In the genomic region with DNA sequence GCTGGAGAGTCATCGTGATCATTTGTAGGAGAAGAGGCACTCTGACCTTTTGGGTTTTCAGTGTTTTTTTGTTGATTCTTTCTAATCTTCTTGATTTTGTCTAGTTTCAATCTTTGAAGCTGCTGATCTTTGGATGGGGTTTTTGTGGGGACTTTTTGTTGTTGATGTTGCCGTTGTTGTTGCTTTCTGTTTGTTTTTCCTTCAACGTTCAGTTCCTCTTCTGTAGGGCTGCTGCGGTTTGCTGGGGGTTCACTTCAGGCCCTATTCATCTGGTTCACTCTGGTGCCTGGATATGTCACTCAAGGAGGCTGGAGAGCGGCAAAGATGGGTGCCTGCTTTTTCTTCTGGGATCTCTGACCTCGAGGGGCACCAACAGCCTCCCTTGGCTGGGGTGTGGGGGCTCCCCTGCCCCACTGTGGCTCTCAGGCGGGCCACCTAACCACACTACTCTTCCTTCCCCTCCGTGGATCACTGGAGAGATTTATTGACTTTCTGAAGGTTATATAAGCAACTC, we compare ENCODE assay signal across 10 cellular contexts. TPM values are rescaled to one million over a fixed set of nuclear protein-coding genes. Genes with fewer than 3 reads are reported as not detected.
DNase-seq lines count a peak whose midpoint lies in the region; ATAC-seq, FAIRE-seq and TF ChIP-seq lines count a peak whose summit lies in the region.
"Had no signal": no experiment of that assay in that cellular context is flagged by ENCODE, and none has a peak within 500 bp of the region (broad histone marks: within the 10 kb centered on the region; RNA-seq: fewer than 3 reads in every experiment).

No MANE protein-coding gene starts in this region.

- H3K36me3 Mint-ChIP-seq in glutamatergic neuron (ENCODE audit: unreplicated experiment), result no peaks in the 10 kb centered on the region

- DNase-seq in K562 (ENCODE audit: extremely low read depth in 1 of 4, low spot score in 3 of 4) (no peak), NCI-H1436 (lab: John Stamatoyannopoulos, UW) (no peak), glutamatergic neuron (no peak)
- DNase-seq in effector CD4-positive, alpha-beta T cell, result no peak
- no peak for DNase-seq in stimulated activated CD8-positive, alpha-beta memory T cell treated with anti-CD3 and anti-CD28 coated beads, Interleukin-4, amount 100 ng/mL, for 48 hours
- DNase-seq: EL had no signal

- CTCF ChIA-PET in K562 (lab: Yijun Ruan, JAX; ENCODE audit: low intra/inter-chr PET ratio), result no interaction called here

- FAIRE-seq in K562 (lab: Jason Lieb, UNC), result no peak

- no peaks in the 10 kb centered on the region for H4K20me1 ChIP-seq in K562 (replicated peaks; ENCODE audit: control insufficient read depth, insufficient read depth, low read length)

- no peak for TF ChIP-seq CTCF in K562 (IDR thresholded peaks at IDR 0.05 in 2 of 3, conservative IDR thresholded peaks at IDR 0.05 in 1 of 3; ENCODE audit: insufficient read depth in 2 of 3, low read depth in 1 of 3, low read length in 3 of 3)
- no peak for TF ChIP-seq CTCF in glutamatergic neuron (IDR thresholded peaks at IDR 0.05; ENCODE audit: partially characterized antibody, unreplicated experiment)

- H3K9ac ChIP-seq in K562 (ENCODE audit: insufficient read depth in 1 of 2, low read depth in 2 of 2, low read length in 2 of 2), result no peak overlapping the region

- no peaks in the 10 kb centered on the region for H3K79me2 ChIP-seq in K562 (ENCODE audit: control insufficient read depth, insufficient read depth, low read length)

- H3K27me3 ChIP-seq in K562 (ENCODE audit: control insufficient read depth in 2 of 2, insufficient read depth in 2 of 2, low read length in 2 of 2), result no peaks in the 10 kb centered on the region

- H3K27ac ChIP-seq in K562 (ENCODE audit: extremely low read depth, low read depth, low read length), result no peak overlapping the region

- H3K4me3 Mint-ChIP-seq in glutamatergic neuron (ENCODE audit: unreplicated experiment), result no peak overlapping the region

- H3K27me3 Mint-ChIP-seq in glutamatergic neuron (ENCODE audit: unreplicated experiment), result no peaks in the 10 kb centered on the region

- in situ Hi-C loops in K562 (cut with MboI), result no loop called here

- H2AFZ ChIP-seq in K562 (ENCODE audit: low read depth, low read length), result peak overlapping the region; percentile 22; the same call in 1 of the 2 replicates

- no peak for TF ChIP-seq POLR2A in K562 (conservative IDR thresholded peaks at IDR 0.05)

- POLR2A ChIA-PET in K562 (lab: Yijun Ruan, JAX), result no interaction called here

- no peaks in the 10 kb centered on the region for H3K9me1 ChIP-seq in K562 (ENCODE audit: control insufficient read depth, insufficient read depth, low read length)

- no peak overlapping the region for H3K27ac Mint-ChIP-seq in glutamatergic neuron (ENCODE audit: unreplicated experiment)

- H3K4me3 ChIP-seq in K562, result no peak overlapping the region

- no peak for TF ChIP-seq RAD21 in K562 (CRISPR knock-in tag; conservative IDR thresholded peaks at IDR 0.05 in 1 of 2, IDR thresholded peaks at IDR 0.05 in 1 of 2)

- H3K9me3 Mint-ChIP-seq in glutamatergic neuron (ENCODE audit: unreplicated experiment), result no peaks in the 10 kb centered on the region

- BruUV-seq in K562 (replicated peaks; lab: Mats Ljungman, UMichigan), result no TSS peak

- no peaks in the 10 kb centered on the region for H3K36me3 ChIP-seq in K562 (ENCODE audit: control insufficient read depth, insufficient read depth, low read length)

- H3K4me1 Mint-ChIP-seq in glutamatergic neuron (ENCODE audit: low read depth, unreplicated experiment), result no peaks in the 10 kb centered on the region

- intact Hi-C loops in K562 (cut with micrococcal nuclease), result no loop called here

- 8% methylated on average over 8 of the region's 8 CpGs for WGBS in K562 (ENCODE audit: insufficient coverage, low coverage, missing lambda C conversion rate)

- TF ChIP-seq EP300 in K562 (IDR thresholded peaks at IDR 0.05; ENCODE audit: low read length), result no peak

- ATAC-seq in GM18868 (IDR thresholded peaks at IDR 0.05; ENCODE audit: unreplicated experiment), result peak; percentile 94
- ATAC-seq in GM21528 (IDR thresholded peaks at IDR 0.05; ENCODE audit: low FRiP score, unreplicated experiment), result peak; percentile 94
- ATAC-seq in HG03196 (IDR thresholded peaks at IDR 0.05; ENCODE audit: unreplicated experiment), result peak; percentile 90
- ATAC-seq in K562, result no peak

- no peaks in the 10 kb centered on the region for H3K4me1 ChIP-seq in K562 (replicated peaks in 1 of 2; ENCODE audit: control insufficient read depth in 2 of 2, insufficient read depth in 2 of 2, low read length in 2 of 2)

- no peak overlapping the region for H3K4me2 ChIP-seq in K562 (ENCODE audit: insufficient read depth, low read length)

- no peaks in the 10 kb centered on the region for H3K9me3 ChIP-seq in K562 (replicated peaks; ENCODE audit: control insufficient read depth, insufficient read depth, low read depth, low read length)

TF ChIP-seq in K562, 482 proteins besides CTCF, POLR2A, EP300 and RAD21:
- TF ChIP-seq ZNF79 (CRISPR knock-in tag; IDR thresholded peaks at IDR 0.05; ENCODE audit: low read depth), result no peak
- TF ChIP-seq, protein P1, sequence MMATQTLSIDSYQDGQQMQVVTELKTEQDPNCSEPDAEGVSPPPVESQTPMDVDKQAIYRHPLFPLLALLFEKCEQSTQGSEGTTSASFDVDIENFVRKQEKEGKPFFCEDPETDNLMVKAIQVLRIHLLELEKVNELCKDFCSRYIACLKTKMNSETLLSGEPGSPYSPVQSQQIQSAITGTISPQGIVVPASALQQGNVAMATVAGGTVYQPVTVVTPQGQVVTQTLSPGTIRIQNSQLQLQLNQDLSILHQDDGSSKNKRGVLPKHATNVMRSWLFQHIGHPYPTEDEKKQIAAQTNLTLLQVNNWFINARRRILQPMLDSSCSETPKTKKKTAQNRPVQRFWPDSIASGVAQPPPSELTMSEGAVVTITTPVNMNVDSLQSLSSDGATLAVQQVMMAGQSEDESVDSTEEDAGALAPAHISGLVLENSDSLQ (IDR thresholded peaks at IDR 0.05), result 0 out of 2 replicates have a peak, but pooled peaks have one; percentile 7
- TF ChIP-seq ELF1 (tag; IDR thresholded peaks at IDR 0.05), result no peak
- TF ChIP-seq, protein P2, sequence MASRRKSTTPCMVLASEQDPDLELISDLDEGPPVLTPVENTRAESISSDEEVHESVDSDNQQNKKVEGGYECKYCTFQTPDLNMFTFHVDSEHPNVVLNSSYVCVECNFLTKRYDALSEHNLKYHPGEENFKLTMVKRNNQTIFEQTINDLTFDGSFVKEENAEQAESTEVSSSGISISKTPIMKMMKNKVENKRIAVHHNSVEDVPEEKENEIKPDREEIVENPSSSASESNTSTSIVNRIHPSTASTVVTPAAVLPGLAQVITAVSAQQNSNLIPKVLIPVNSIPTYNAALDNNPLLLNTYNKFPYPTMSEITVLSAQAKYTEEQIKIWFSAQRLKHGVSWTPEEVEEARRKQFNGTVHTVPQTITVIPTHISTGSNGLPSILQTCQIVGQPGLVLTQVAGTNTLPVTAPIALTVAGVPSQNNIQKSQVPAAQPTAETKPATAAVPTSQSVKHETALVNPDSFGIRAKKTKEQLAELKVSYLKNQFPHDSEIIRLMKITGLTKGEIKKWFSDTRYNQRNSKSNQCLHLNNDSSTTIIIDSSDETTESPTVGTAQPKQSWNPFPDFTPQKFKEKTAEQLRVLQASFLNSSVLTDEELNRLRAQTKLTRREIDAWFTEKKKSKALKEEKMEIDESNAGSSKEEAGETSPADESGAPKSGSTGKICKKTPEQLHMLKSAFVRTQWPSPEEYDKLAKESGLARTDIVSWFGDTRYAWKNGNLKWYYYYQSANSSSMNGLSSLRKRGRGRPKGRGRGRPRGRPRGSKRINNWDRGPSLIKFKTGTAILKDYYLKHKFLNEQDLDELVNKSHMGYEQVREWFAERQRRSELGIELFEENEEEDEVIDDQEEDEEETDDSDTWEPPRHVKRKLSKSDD (conservative IDR thresholded peaks at IDR 0.05; ENCODE audit: low read length), result no peak
- no peak for TF ChIP-seq POU5F1 (IDR thresholded peaks at IDR 0.05; ENCODE audit: borderline replicate concordance, low read depth, low read length, partially characterized antibody)

RNA-seq across cellular contexts. Expression of a gene that starts 21.5 kb away (rescaled TPM):
- not detected in 2 replicates for total RNA-seq in K562 (2011; cell fraction: chromatin; rRNA removed; ENCODE audit: low replicate concordance)
- total RNA-seq in K562 (2011; cell fraction: nucleolus; rRNA removed), result not detected in 2 replicates
- total RNA-seq in K562 (2011; cell fraction: nucleoplasm; rRNA removed), result not detected in 2 replicates
- total RNA-seq in K562 (2014; rRNA removed) (not detected in 2 replicates), K562 (2014; rRNA removed; fragmentation: Illumina TruSeq; extraction: Trizol) (not detected in 2 replicates), K562 (2015; rRNA removed; fragmentation: Illumina TruSeq; extraction: Trizol) (not detected in 2 replicates), K562 (2021) (not detected in 2 replicates), glutamatergic neuron (ENCODE audit: unreplicated experiment) (not detected)
- polyA plus RNA-seq in K562 (2011; rRNA removed) (not detected in 2 replicates), K562 (2014; fragmentation: Illumina TruSeq; extraction: Trizol) (not detected in 2 replicates), K562 (2014; fragmentation: Nextera tagmentation; extraction: Ambion mirVana) (not detected), K562 (2014; rRNA removed) (not detected in 2 replicates)
- not detected in 2 replicates for polyA plus RNA-seq in K562 (2011; cell fraction: cytosol; rRNA removed)
- polyA plus RNA-seq in K562 (2011; cell fraction: nucleus; rRNA removed), result not detected in 2 replicates
- not detected in 2 replicates for polyA plus RNA-seq in K562 (2012)
- polyA minus RNA-seq in K562 (2011; rRNA and poly(A)+ RNA removed), result not detected in 2 replicates
- not detected in 2 replicates for polyA minus RNA-seq in K562 (2011; cell fraction: cytosol; rRNA and poly(A)+ RNA removed)
- polyA minus RNA-seq in K562 (2011; cell fraction: nucleus; rRNA and poly(A)+ RNA removed), result not detected in 2 replicates
- total RNA-seq: urinary bladder had no signal
- polyA plus RNA-seq: urinary bladder had no signal
